ENCODE assay signal across 1 cellular context in genomic region chr2:26466662-26467310, GRCh38.
TF ChIP-seq lines count a peak whose summit lies in the region.

No MANE protein-coding gene starts in this region.

TF ChIP-seq in K562, 482 proteins besides CTCF, POLR2A, EP300 and RAD21:
- TF ChIP-seq ZNF316 (IDR thresholded peaks at IDR 0.05) (peak; percentile 78), NFE2 (IDR thresholded peaks at IDR 0.05; ENCODE audit: low read depth) (peak; percentile 76), SOX6 (IDR thresholded peaks at IDR 0.05) (no peak), C11orf30 (IDR thresholded peaks at IDR 0.05; ENCODE audit: low read depth) (peak; percentile 81), MAFF (IDR thresholded peaks at IDR 0.05; ENCODE audit: low read length) (peak; percentile 29; the same call in 1 of the 2 replicates), CCAR2 (IDR thresholded peaks at IDR 0.05; ENCODE audit: low read depth, low read length) (no peak), ESRRA (IDR thresholded peaks at IDR 0.05; ENCODE audit: borderline replicate concordance, low read depth) (peak; percentile 11; the same call in 1 of the 2 replicates), MAFG (tag; conservative IDR thresholded peaks at IDR 0.05) (peak; percentile 78), MAFK (IDR thresholded peaks at IDR 0.05; ENCODE audit: low read length) (peak; percentile 65; the same call in 1 of the 2 replicates), BRCA1 (IDR thresholded peaks at IDR 0.05) (no peak), BRCA1 (CRISPR knock-in tag; IDR thresholded peaks at IDR 0.05) (no peak), KDM4B (IDR thresholded peaks at IDR 0.05; ENCODE audit: borderline replicate concordance in 2 of 2, low read depth in 1 of 2) (no peak), ZNF407 (IDR thresholded peaks at IDR 0.05; ENCODE audit: low read depth) (no peak)
